Comparison of ENCODE assay signal across 8 cellular contexts in the genomic region with DNA sequence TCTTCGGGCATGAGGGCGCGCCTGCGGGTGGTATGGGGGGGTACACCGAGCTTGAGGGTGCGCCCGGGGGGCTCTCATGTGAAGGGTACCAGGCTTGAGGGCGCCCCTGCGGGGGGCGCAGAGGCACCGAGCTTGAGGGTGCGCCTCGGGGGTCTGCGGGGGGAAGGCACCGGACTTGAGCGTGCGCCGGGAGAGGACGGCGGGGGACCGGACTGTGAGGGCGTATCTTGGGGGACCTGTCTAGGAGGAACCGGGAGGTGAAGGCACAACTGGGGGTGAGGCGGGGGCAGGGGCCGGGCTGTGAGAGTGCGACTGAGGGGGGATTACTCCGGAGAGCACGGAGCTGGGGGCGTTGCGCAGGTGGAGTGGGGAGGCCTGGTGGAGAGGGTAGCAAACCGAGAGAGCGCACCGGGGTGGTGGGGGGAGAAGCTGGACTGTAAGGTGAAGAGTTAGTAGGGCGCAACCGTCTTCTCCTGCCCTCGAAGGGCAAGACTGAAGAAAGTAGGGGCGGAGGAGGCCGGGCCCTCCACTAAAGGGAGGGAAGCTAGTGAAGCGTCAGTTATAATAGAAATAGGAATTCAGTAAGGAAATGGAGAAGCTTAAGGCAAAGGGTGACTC. TPM values are rescaled to one million over a fixed set of nuclear protein-coding genes. Genes with fewer than 3 reads are reported as not detected.
DNase-seq lines count a peak whose midpoint lies in the region; ATAC-seq, FAIRE-seq and TF ChIP-seq lines count a peak whose summit lies in the region.

No MANE protein-coding gene starts in this region.

- no peak for FAIRE-seq in kidney (lab: Jason Lieb, UNC)

- H3K4me3 ChIP-seq in breast epithelium = peak overlapping the region; percentile 86 to 97 (median 87)
- H3K4me3 ChIP-seq in kidney (ENCODE audit: low read length in 2 of 2) = peak overlapping the region; percentile 69 to 80

- intact Hi-C loops in breast epithelium (cut with DNase I; ENCODE audit: low total_unique reads) = loop anchor here (2.0 kb wide), 1 partner anchor 75 kb away; no protein-coding TSS in a partner anchor
- intact Hi-C loops in kidney (cut with DNase I) = no loop called here

- H3K27ac Mint-ChIP-seq in T-helper 17 cell = peak overlapping the region; percentile 98

- peak; percentile 51 for DNase-seq in GM20000 (ENCODE audit: low spot score)
- peak; percentile 12 to 20 (median 15) for DNase-seq in T-helper 17 cell
- peak in 1 of 2 donors; percentile 55 for DNase-seq in breast epithelium (ENCODE audit: low spot score in 2 of 2)
- DNase-seq in kidney = peak; percentile 87
- peak; percentile 45 for DNase-seq in stimulated activated CD4-positive, alpha-beta T cell treated with anti-CD3 and anti-CD28 coated beads, Interleukin-2, amount 100 ng/mL, for 4 hours (ENCODE audit: low read depth)
- no peak for DNase-seq in dedifferentiated amniotic fluid mesenchymal stem cell (ENCODE audit: extremely low spot score)

- H3K4me1 ChIP-seq in breast epithelium (peaks cover 0 to 2% of the 10 kb centered on the region in 2 donors), kidney (ENCODE audit: control insufficient read depth in 1 of 2, insufficient read depth in 1 of 2, low read depth in 1 of 2, low read length in 2 of 2) (peaks cover 0 to 10% of the 10 kb centered on the region in 2 donors)

- peak overlapping the region; percentile 100 for H3K27ac ChIP-seq in breast epithelium
- peak overlapping the region; percentile 99 to 100 for H3K27ac ChIP-seq in kidney (ENCODE audit: low read depth in 2 of 2, low read length in 2 of 2)

- TF ChIP-seq POLR2A in breast epithelium (IDR thresholded peaks at IDR 0.05) = no peak

- no peaks in the 10 kb centered on the region for H3K27me3 Mint-ChIP-seq in T-helper 17 cell

- H3K27me3 ChIP-seq in breast epithelium = no peaks in the 10 kb centered on the region

- H3K36me3 ChIP-seq in breast epithelium (no peaks in the 10 kb centered on the region), kidney (ENCODE audit: control insufficient read depth in 1 of 2, insufficient read depth in 2 of 2, low read length in 2 of 2) (no peaks in the 10 kb centered on the region)

- H3K4me3 Mint-ChIP-seq in T-helper 17 cell = peak overlapping the region; percentile 99

- peaks cover 3% of the 10 kb centered on the region for H3K36me3 Mint-ChIP-seq in T-helper 17 cell (ENCODE audit: low read depth)

- peak overlapping the region; percentile 99 to 100 for H3K9ac ChIP-seq in kidney (ENCODE audit: low read length in 2 of 2)

- no peaks in the 10 kb centered on the region for H3K9me3 ChIP-seq in T-helper 17 cell (ENCODE audit: control insufficient read depth, low read length, poor library complexity, severe bottlenecking)
- H3K9me3 ChIP-seq in breast epithelium = no peaks in the 10 kb centered on the region
- H3K9me3 ChIP-seq in kidney (ENCODE audit: control insufficient read depth in 1 of 2, low read length in 2 of 2) = no peaks in the 10 kb centered on the region

- no peak for ATAC-seq in T-helper 17 cell
- ATAC-seq in GM21515 (IDR thresholded peaks at IDR 0.05; ENCODE audit: unreplicated experiment) = no peak
- no peak for ATAC-seq in GM18909 (IDR thresholded peaks at IDR 0.05; ENCODE audit: poor library complexity, unreplicated experiment)

- H3K4me1 Mint-ChIP-seq in T-helper 17 cell = peaks cover 28% of the 10 kb centered on the region

- TF ChIP-seq CTCF in GM20000 (IDR thresholded peaks at IDR 0.05; ENCODE audit: extremely low read depth, missing control alignments) (no peak), breast epithelium (IDR thresholded peaks at IDR 0.05) (no peak), kidney (IDR thresholded peaks at IDR 0.05; ENCODE audit: borderline replicate concordance, extremely low read depth, insufficient read depth) (no peak)

RNA-seq across cellular contexts. Expression of gene DDX6, which starts 1.1 kb away (rescaled TPM):
- total RNA-seq in T-helper 17 cell (100 to 1,000 TPM; 218 to 290 TPM), breast epithelium (100 to 1,000 TPM in 2 of 3 donors, 10 to 100 TPM in 1; 82.6 to 136 (median 125) TPM), kidney (121 TPM)
- 22.5 TPM for polyA plus RNA-seq in kidney (ENCODE audit: insufficient read depth, low read depth, low replicate concordance)
